In genomic region chr13:76959686-76960085, GRCh38 we compare ENCODE assay signal across 6 cellular contexts. TPM values are rescaled to one million over a fixed set of nuclear protein-coding genes. Genes with fewer than 3 reads are reported as not detected.
"Had no signal": no experiment of that assay in that cellular context is flagged by ENCODE, and none has a peak within 500 bp of the region (broad histone marks: within the 10 kb centered on the region; RNA-seq: fewer than 3 reads in every experiment).

No MANE protein-coding gene starts in this region.

RNA-seq across cellular contexts. Expression of gene ACOD1, which starts 11.4 kb away (rescaled TPM):
- total RNA-seq: M059J, PC-3, Peyer's patch, Right ventricle myocardium superior, SJSA1 had no signal
- polyA plus RNA-seq: SK-N-SH had no signal
